Comparison of ENCODE assay signal across 24 cellular contexts in genomic region chr6:145155873-145156782, GRCh38.
DNase-seq lines count a peak whose midpoint lies in the region; ATAC-seq and TF ChIP-seq lines count a peak whose summit lies in the region.
"Had no signal": no experiment of that assay in that cellular context is flagged by ENCODE, and none has a peak within 500 bp of the region (broad histone marks: within the 10 kb centered on the region; RNA-seq: fewer than 3 reads in every experiment).

No MANE protein-coding gene starts in this region.

- no peaks in the 10 kb centered on the region for H3K4me1 Mint-ChIP-seq in activated CD4-positive, alpha-beta T cell treated with anti-CD3 and anti-CD28 coated beads for 36 hours
- H3K4me1 Mint-ChIP-seq in CD4-positive, alpha-beta memory T cell = no peaks in the 10 kb centered on the region

- H3K4me3 ChIP-seq in fibroblast of mammary gland (ENCODE audit: control insufficient read depth, low read depth, low read length) = no peak overlapping the region
- H3K4me3 ChIP-seq in CD4-positive, alpha-beta memory T cell (ENCODE audit: low read length in 2 of 2) = no peak overlapping the region
- H3K4me3 ChIP-seq: BLaER1 treated with 17β-estradiol and CSF1 and Interleukin-3, amounts not matched to agents 10 nM and 100 nM; prostate gland; suprapubic skin had no signal

- H3K27me3 ChIP-seq in CD4-positive, alpha-beta memory T cell (ENCODE audit: insufficient read depth, low read length) = no peaks in the 10 kb centered on the region
- H3K27me3 ChIP-seq: BLaER1 treated with 17β-estradiol and CSF1 and Interleukin-3, amounts not matched to agents 10 nM and 100 nM; suprapubic skin had no signal

- POLR2A ChIA-PET in activated CD4-positive, alpha-beta T cell treated with anti-CD3 and anti-CD28 coated beads for 36 hours (lab: Charles Lee) = no interaction called here
- POLR2A ChIA-PET in CD4-positive, alpha-beta memory T cell (lab: Charles Lee; ENCODE audit: partially characterized antibody) = no interaction called here

- no peak for TF ChIP-seq CTCF in fibroblast of mammary gland (conservative IDR thresholded peaks at IDR 0.05; ENCODE audit: control insufficient read depth, insufficient read depth, low read depth, low read length)

- H3K4me1 ChIP-seq in CD4-positive, alpha-beta memory T cell (ENCODE audit: insufficient read depth, low read length) = no peaks in the 10 kb centered on the region
- H3K4me1 ChIP-seq: BLaER1 treated with 17β-estradiol and CSF1 and Interleukin-3, amounts not matched to agents 10 nM and 100 nM; prostate gland; suprapubic skin had no signal

- H3K27ac ChIP-seq in CD4-positive, alpha-beta memory T cell (ENCODE audit: low read depth, low read length) = no peak overlapping the region
- H3K27ac ChIP-seq: BLaER1 treated with 17β-estradiol and CSF1 and Interleukin-3, amounts not matched to agents 10 nM and 100 nM; prostate gland; RWPE1; suprapubic skin had no signal

- H3K36me3 ChIP-seq in CD4-positive, alpha-beta memory T cell (ENCODE audit: insufficient read depth, low read length) = no peaks in the 10 kb centered on the region
- H3K36me3 ChIP-seq: BLaER1 treated with 17β-estradiol and CSF1 and Interleukin-3, amounts not matched to agents 10 nM and 100 nM; prostate gland; suprapubic skin had no signal

- no peak for DNase-seq in activated CD4-positive, alpha-beta T cell treated with anti-CD3 and anti-CD28 coated beads for 36 hours
- DNase-seq in activated CD4-positive, alpha-beta T cell treated with anti-CD3 and anti-CD28 coated beads for 48 hours = no peak
- DNase-seq in NOMO-1 treated with DMSO at 0.1 percent for 48 hours (lab: John Stamatoyannopoulos, UW; ENCODE audit: unreplicated experiment) = peak; percentile 50
- DNase-seq in fibroblast of mammary gland (ENCODE audit: low read depth) = peak; percentile 40
- DNase-seq in T-helper 1 cell = no peak
- DNase-seq in stimulated activated CD4-positive, alpha-beta T cell treated with anti-CD3 and anti-CD28 coated beads, Interleukin-1b, Interleukin-23, amount 100 ng/mL, for 48 hours = no peak
- DNase-seq in NCI-H748 treated with DMSO at 0.1 percent for 48 hours (lab: John Stamatoyannopoulos, UW) = no peak
- no peak for DNase-seq in CD4-positive, alpha-beta memory T cell
- DNase-seq: 8988T; activated CD4-positive, alpha-beta T cell treated with anti-CD3 and anti-CD28 coated beads, Interleukin-2, amount 50 U/mL, for 4 hours; aorta; GF-D8; KBM-7; kidney glomerular epithelial cell; NCI-H1105 treated with DMSO at 0.1 percent for 48 hours; NCI-H2171; NCI-H82; small intestine; stimulated activated CD8-positive, alpha-beta memory T cell treated with anti-CD3 and anti-CD28 coated beads, Interleukin-4, amount 100 ng/mL, for 48 hours had no signal

- intact Hi-C loops in activated CD4-positive, alpha-beta T cell treated with anti-CD3 and anti-CD28 coated beads for 36 hours (cut with DNase I, micrococcal nuclease) = no loop called here
- intact Hi-C loops in CD4-positive, alpha-beta memory T cell (cut with micrococcal nuclease) = no loop called here

- H3K36me3 Mint-ChIP-seq in activated CD4-positive, alpha-beta T cell treated with anti-CD3 and anti-CD28 coated beads for 36 hours (ENCODE audit: low read depth) = no peaks in the 10 kb centered on the region
- no peaks in the 10 kb centered on the region for H3K36me3 Mint-ChIP-seq in CD4-positive, alpha-beta memory T cell

- peak; percentile 26 for ATAC-seq in activated CD4-positive, alpha-beta T cell treated with anti-CD3 and anti-CD28 coated beads for 36 hours
- ATAC-seq: natural killer cell treated with Interleukin-12 subunit alpha and Interleukin-12 subunit beta and Interleukin-15 and Interleukin-18, amount 100 ng/mL, for 72 hours had no signal

- no peak overlapping the region for H3K27ac Mint-ChIP-seq in activated CD4-positive, alpha-beta T cell treated with anti-CD3 and anti-CD28 coated beads for 36 hours
- H3K27ac Mint-ChIP-seq in CD4-positive, alpha-beta memory T cell = no peak overlapping the region
- H3K27ac Mint-ChIP-seq: natural killer cell treated with Interleukin-12 subunit alpha and Interleukin-12 subunit beta and Interleukin-15 and Interleukin-18, amount 100 ng/mL, for 72 hours had no signal

- no peaks in the 10 kb centered on the region for H3K9me3 ChIP-seq in CD4-positive, alpha-beta memory T cell (ENCODE audit: control insufficient read depth in 1 of 2, low read length in 2 of 2)
- H3K9me3 ChIP-seq: prostate gland had no signal

- peaks cover 3% of the 10 kb centered on the region for H3K27me3 Mint-ChIP-seq in activated CD4-positive, alpha-beta T cell treated with anti-CD3 and anti-CD28 coated beads for 36 hours
- peaks cover 0 to 1% of the 10 kb centered on the region in 2 donors for H3K27me3 Mint-ChIP-seq in CD4-positive, alpha-beta memory T cell
- H3K27me3 Mint-ChIP-seq: natural killer cell treated with Interleukin-12 subunit alpha and Interleukin-12 subunit beta and Interleukin-15 and Interleukin-18, amount 100 ng/mL, for 72 hours had no signal

- CTCF ChIA-PET in activated CD4-positive, alpha-beta T cell treated with anti-CD3 and anti-CD28 coated beads for 36 hours (lab: Charles Lee) = interaction anchor here (1.0 kb wide), 1 partner anchor 10 kb away, joined by 3 read pairs; no protein-coding TSS in a partner anchor
- CTCF ChIA-PET in CD4-positive, alpha-beta memory T cell (lab: Charles Lee; ENCODE audit: partially characterized antibody) = no interaction called here

- peaks cover 15% of the 10 kb centered on the region for H3K9me3 Mint-ChIP-seq in activated CD4-positive, alpha-beta T cell treated with anti-CD3 and anti-CD28 coated beads for 36 hours (ENCODE audit: low read depth)
- H3K9me3 Mint-ChIP-seq in CD4-positive, alpha-beta memory T cell = peaks cover 2 to 16% (median 9%) of the 10 kb centered on the region in 8 donors

- H3K4me3 Mint-ChIP-seq in activated CD4-positive, alpha-beta T cell treated with anti-CD3 and anti-CD28 coated beads for 36 hours = no peak overlapping the region
- no peak overlapping the region for H3K4me3 Mint-ChIP-seq in CD4-positive, alpha-beta memory T cell
- H3K4me3 Mint-ChIP-seq: natural killer cell treated with Interleukin-12 subunit alpha and Interleukin-12 subunit beta and Interleukin-15 and Interleukin-18, amount 100 ng/mL, for 72 hours had no signal

Comparison
In these comparisons a context has a peak if more than half of its experiments do, and no peak if none do; other contexts are left out.
1. DNase-seq: peak in NOMO-1 treated with DMSO at 0.1 percent for 48 hours (single experiment) and fibroblast of mammary gland (single experiment); none in activated CD4-positive, alpha-beta T cell treated with anti-CD3 and anti-CD28 coated beads for 36 hours (single experiment), activated CD4-positive, alpha-beta T cell treated with anti-CD3 and anti-CD28 coated beads for 48 hours (single experiment), T-helper 1 cell (0 of 5), stimulated activated CD4-positive, alpha-beta T cell treated with anti-CD3 and anti-CD28 coated beads, Interleukin-1b, Interleukin-23, amount 100 ng/mL, for 48 hours (single experiment), NCI-H748 treated with DMSO at 0.1 percent for 48 hours (single experiment) and CD4-positive, alpha-beta memory T cell (0 of 5).